Comparison of ENCODE assay signal across 6 cellular contexts in genomic region chr3:9690451-9691450, GRCh38.
DNase-seq lines count a peak whose midpoint lies in the region; ATAC-seq and TF ChIP-seq lines count a peak whose summit lies in the region.

No MANE protein-coding gene starts in this region.

- no peak overlapping the region for H3K4me3 ChIP-seq in brain microvascular endothelial cell (ENCODE audit: low read depth, low read length)

- H3K36me3 ChIP-seq in brain microvascular endothelial cell (replicated peaks): peaks cover 53% of the 10 kb centered on the region

- H3K27me3 ChIP-seq in brain microvascular endothelial cell (replicated peaks): no peaks in the 10 kb centered on the region

- in situ Hi-C loops in GM13977 (cut with MboI; ENCODE audit: low pct_unique_long_range_greater_than_20kb, low sequenced_read_pairs, unreplicated experiment): no loop called here
- in situ Hi-C loops in brain microvascular endothelial cell (cut with HindIII; ENCODE audit: low pct_ligation_motif_present, low sequenced_read_pairs): no loop called here

- DNase-seq in GM13977 (ENCODE audit: low spot score): peak; percentile 73
- DNase-seq in brain microvascular endothelial cell: peak; percentile 46
- no peak for DNase-seq in NCI-H187 (lab: John Stamatoyannopoulos, UW)
- DNase-seq in NCI-H1092 treated with DMSO at 0.1 percent for 48 hours (lab: John Stamatoyannopoulos, UW): no peak
- DNase-seq in DMS153 treated with DMSO at 0.1 percent for 48 hours (lab: John Stamatoyannopoulos, UW; ENCODE audit: unreplicated experiment): no peak

- ATAC-seq in HG02840 (IDR thresholded peaks at IDR 0.05; ENCODE audit: low FRiP score, unreplicated experiment): peak; percentile 68

- no peak overlapping the region for H3K27ac ChIP-seq in brain microvascular endothelial cell

- no peak for TF ChIP-seq CTCF in GM13977 (IDR thresholded peaks at IDR 0.05; ENCODE audit: extremely low read depth, insufficient read depth, missing control alignments)
- no peak for TF ChIP-seq CTCF in brain microvascular endothelial cell (IDR thresholded peaks at IDR 0.05; ENCODE audit: low read depth, low read length, missing control alignments)

Comparison
In these comparisons a context has a peak if more than half of its experiments do, and no peak if none do; other contexts are left out.
1. DNase-seq: peak in GM13977 (single experiment) and brain microvascular endothelial cell (single experiment); none in NCI-H187 (0 of 2), NCI-H1092 treated with DMSO at 0.1 percent for 48 hours (single experiment) and DMS153 treated with DMSO at 0.1 percent for 48 hours (single experiment).